In genomic region chr20:14616003-14616402, GRCh38 we compare ENCODE assay signal across 26 cellular contexts.
"Had no signal": no experiment of that assay in that cellular context is flagged by ENCODE, and none has a peak within 500 bp of the region (broad histone marks: within the 10 kb centered on the region; RNA-seq: fewer than 3 reads in every experiment).

No MANE protein-coding gene starts in this region.

- H3K36me3 Mint-ChIP-seq: activated CD8-positive, alpha-beta memory T cell treated with anti-CD3 and anti-CD28 coated beads, Interleukin-2, amount 10 ng/mL, durations not matched to agents 7 days and 5 days; activated naive CD4-positive, alpha-beta T cell treated with anti-CD3 and anti-CD28 coated beads, Interleukin-2, amount 50 U/mL, for 72 hours; WTC11 had no signal

- DNase-seq: activated CD4-positive, alpha-beta T cell treated with anti-CD3 and anti-CD28 coated beads for 48 hours; activated CD4-positive, alpha-beta T cell treated with anti-CD3 and anti-CD28 coated beads, Interleukin-2, amount 50 U/mL, for 4 hours; activated CD4-positive, CD25-positive, alpha-beta regulatory T cell treated with anti-CD3 and anti-CD28 coated beads, Interleukin-2, amount 50 U/mL, for 72 hours; activated CD8-positive, alpha-beta memory T cell treated with anti-CD3 and anti-CD28 coated beads, Interleukin-2, amount 10 ng/mL, durations not matched to agents 7 days and 5 days; activated effector memory CD4-positive, alpha-beta T cell treated with anti-CD3 and anti-CD28 coated beads, Interleukin-2, amount 50 U/mL, for 16 hours; activated naive CD4-positive, alpha-beta T cell treated with Interleukin-2 at 50 U/mL for 16 hours; activated T-cell treated with anti-CD3 and anti-CD28 coated beads, Interleukin-2, amount 50 U/mL, for 24 hours; brain microvascular endothelial cell; caudate nucleus; MG63; MV-4-11; NCI-H1092 treated with DMSO at 0.1 percent for 48 hours; NCI-H1417 treated with DMSO at 0.1 percent for 48 hours; NCI-H1694; NCI-H2029; NCI-H2107; NCI-H2171 treated with DMSO at 0.1 percent for 48 hours; NCI-H345; NCI-H510A; NCI-H69; NK-92 treated with Interleukin-12 subunit alpha and Interleukin-12 subunit beta, amount 100 ng/mL, for 24 hours; SIG-M5; T-helper 17 cell; T-helper 9 cell had no signal

- H3K9me3 Mint-ChIP-seq: WTC11 had no signal

- H3K4me1 Mint-ChIP-seq: activated CD8-positive, alpha-beta memory T cell treated with anti-CD3 and anti-CD28 coated beads, Interleukin-2, amount 10 ng/mL, durations not matched to agents 7 days and 5 days; T-helper 17 cell had no signal

- H3K27ac Mint-ChIP-seq: activated CD8-positive, alpha-beta memory T cell treated with anti-CD3 and anti-CD28 coated beads, Interleukin-2, amount 10 ng/mL, durations not matched to agents 7 days and 5 days; activated naive CD4-positive, alpha-beta T cell treated with anti-CD3 and anti-CD28 coated beads, Interleukin-2, amount 50 U/mL, for 72 hours; activated T-cell treated with anti-CD3 and anti-CD28 coated beads, Interleukin-2, amount 50 U/mL, for 24 hours; T-helper 17 cell; WTC11 had no signal

- H3K27me3 Mint-ChIP-seq: activated CD8-positive, alpha-beta memory T cell treated with anti-CD3 and anti-CD28 coated beads, Interleukin-2, amount 10 ng/mL, durations not matched to agents 7 days and 5 days; activated T-cell treated with anti-CD3 and anti-CD28 coated beads, Interleukin-2, amount 50 U/mL, for 24 hours; T-helper 17 cell had no signal

- H3K4me3 Mint-ChIP-seq: activated CD8-positive, alpha-beta memory T cell treated with anti-CD3 and anti-CD28 coated beads, Interleukin-2, amount 10 ng/mL, durations not matched to agents 7 days and 5 days; activated T-cell treated with anti-CD3 and anti-CD28 coated beads, Interleukin-2, amount 50 U/mL, for 24 hours; T-helper 17 cell; WTC11 had no signal

- ATAC-seq: activated CD8-positive, alpha-beta memory T cell treated with anti-CD3 and anti-CD28 coated beads, Interleukin-2, amount 10 ng/mL, durations not matched to agents 7 days and 5 days; activated naive CD4-positive, alpha-beta T cell treated with anti-CD3 and anti-CD28 coated beads, Interleukin-2, amount 50 U/mL, for 72 hours; T-helper 17 cell; WTC11 had no signal
